Comparison of ENCODE assay signal across 32 cellular contexts in genomic region chr9:133987946-133988665, GRCh38. TPM values are rescaled to one million over a fixed set of nuclear protein-coding genes. Genes with fewer than 3 reads are reported as not detected.
A peak's percentile ranks its signal among the peaks of the same experiment; 100 is the strongest.
DNase-seq lines count a peak whose midpoint lies in the region; ATAC-seq and TF ChIP-seq lines count a peak whose summit lies in the region.
"Had no signal": no experiment of that assay in that cellular context is flagged by ENCODE, and none has a peak within 500 bp of the region (broad histone marks: within the 10 kb centered on the region; RNA-seq: fewer than 3 reads in every experiment).

No MANE protein-coding gene starts in this region.

- no peak overlapping the region for H3K27ac ChIP-seq in sigmoid colon
- H3K27ac ChIP-seq: breast epithelium, ovary, PC-9 had no signal

- TF ChIP-seq CTCF in brain (conservative IDR thresholded peaks at IDR 0.05) (no peak), sigmoid colon (IDR thresholded peaks at IDR 0.05) (no peak)

- H3K36me3 ChIP-seq in sigmoid colon, result no peaks in the 10 kb centered on the region
- H3K36me3 ChIP-seq: breast epithelium, HAP-1, ovary had no signal

- 89 to 91% methylated on average over 16 of the region's 16 CpGs for WGBS in sigmoid colon, 2 donors

- H3K9me3 Mint-ChIP-seq in IgD-negative memory B cell (no peaks in the 10 kb centered on the region), brain (no peaks in the 10 kb centered on the region), naive B cell (no peaks in the 10 kb centered on the region)
- H3K9me3 Mint-ChIP-seq: activated T-helper 17 cell treated with anti-CD3 and anti-CD28 coated beads, Interleukin-2, amount 50 U/mL, for 72 hours; CD8-positive, alpha-beta memory T cell; stimulated activated naive CD8-positive, alpha-beta T cell treated with anti-CD3 and anti-CD28 coated beads, Interleukin-15, Interleukin-2, amounts not matched to agents 100 ng/mL and 50 ng/mL, for 24 hours; T-helper 2 cell treated with Interferon-gamma antibody and Interleukin-4, amounts not matched to agents 5 μg/mL and 100 μg/mL, for 36 hours had no signal

- H3K36me3 Mint-ChIP-seq in IgD-negative memory B cell, result no peaks in the 10 kb centered on the region
- peaks cover 11% of the 10 kb centered on the region for H3K36me3 Mint-ChIP-seq in brain
- no peaks in the 10 kb centered on the region for H3K36me3 Mint-ChIP-seq in naive B cell

- ATAC-seq in naive B cell (ENCODE audit: low read depth in 2 of 2) (no peak), GM21825 (IDR thresholded peaks at IDR 0.05; ENCODE audit: unreplicated experiment) (no peak), HG03457 (IDR thresholded peaks at IDR 0.05; ENCODE audit: unreplicated experiment) (no peak)
- ATAC-seq: activated CD4-positive, alpha-beta T cell treated with anti-CD3 and anti-CD28 coated beads for 36 hours; activated CD8-positive, alpha-beta T cell treated with anti-CD3 and anti-CD28 coated beads, Interleukin-2, amount 10 ng/mL, durations not matched to agents 7 days and 5 days; activated T-helper 17 cell treated with anti-CD3 and anti-CD28 coated beads, Interleukin-2, amount 50 U/mL, for 72 hours; left lobe of liver had no signal

- H3K4me1 ChIP-seq in sigmoid colon, result peaks cover 0 to 22% (median 17%) of the 10 kb centered on the region in 4 donors
- H3K4me1 ChIP-seq: HAP-1 had no signal

- peak overlapping the region in 3 of 4 donors; percentile 49 to 91 (median 75) for H3K4me3 Mint-ChIP-seq in IgD-negative memory B cell
- peak overlapping the region; percentile 65 to 86 (median 67) for H3K4me3 Mint-ChIP-seq in brain
- H3K4me3 Mint-ChIP-seq in naive B cell, result peak overlapping the region in 4 of 8 donors; percentile 25 to 88 (median 60)
- H3K4me3 Mint-ChIP-seq: activated CD4-positive, alpha-beta T cell treated with anti-CD3 and anti-CD28 coated beads for 36 hours; activated CD8-positive, alpha-beta T cell treated with anti-CD3 and anti-CD28 coated beads, Interleukin-2, amount 10 ng/mL, durations not matched to agents 7 days and 5 days; activated T-helper 17 cell treated with anti-CD3 and anti-CD28 coated beads, Interleukin-2, amount 50 U/mL, for 72 hours; stimulated activated naive CD8-positive, alpha-beta T cell treated with anti-CD3 and anti-CD28 coated beads, Interleukin-15, Interleukin-2, amounts not matched to agents 100 ng/mL and 50 ng/mL, for 24 hours; T-helper 2 cell treated with Interferon-gamma antibody and Interleukin-4, amounts not matched to agents 5 μg/mL and 100 μg/mL, for 36 hours had no signal

- no peak overlapping the region for H3K4me3 ChIP-seq in sigmoid colon
- H3K4me3 ChIP-seq: breast epithelium, HAP-1, ovary, PC-9, smooth muscle cell had no signal

- H3K27me3 ChIP-seq in sigmoid colon, result no peaks in the 10 kb centered on the region
- H3K27me3 ChIP-seq: BE2C, breast epithelium, ovary had no signal

- TF ChIP-seq EP300 in sigmoid colon (IDR thresholded peaks at IDR 0.05), result no peak

- H3K27ac Mint-ChIP-seq in IgD-negative memory B cell (peak overlapping the region; percentile 13 to 87 (median 71)), brain (peak overlapping the region; percentile 50 to 88 (median 78)), naive B cell (peak overlapping the region in 4 of 6 donors; percentile 27 to 54 (median 40))
- H3K27ac Mint-ChIP-seq: activated CD4-positive, alpha-beta T cell treated with anti-CD3 and anti-CD28 coated beads for 36 hours; activated CD8-positive, alpha-beta T cell treated with anti-CD3 and anti-CD28 coated beads, Interleukin-2, amount 10 ng/mL, durations not matched to agents 7 days and 5 days; activated T-helper 17 cell treated with anti-CD3 and anti-CD28 coated beads, Interleukin-2, amount 50 U/mL, for 72 hours; CD8-positive, alpha-beta memory T cell; stimulated activated naive CD8-positive, alpha-beta T cell treated with anti-CD3 and anti-CD28 coated beads, Interleukin-15, Interleukin-2, amounts not matched to agents 100 ng/mL and 50 ng/mL, for 24 hours; T-helper 2 cell treated with Interferon-gamma antibody and Interleukin-4, amounts not matched to agents 5 μg/mL and 100 μg/mL, for 36 hours had no signal

- H3K4me1 Mint-ChIP-seq in IgD-negative memory B cell (peaks cover 21 to 47% (median 41%) of the 10 kb centered on the region in 3 donors), brain (peaks cover 55% of the 10 kb centered on the region), naive B cell (peaks cover 51 to 77% (median 76%) of the 10 kb centered on the region in 3 donors)
- H3K4me1 Mint-ChIP-seq: activated CD4-positive, alpha-beta T cell treated with anti-CD3 and anti-CD28 coated beads for 36 hours; activated T-helper 17 cell treated with anti-CD3 and anti-CD28 coated beads, Interleukin-2, amount 50 U/mL, for 72 hours had no signal

- H3K9me3 ChIP-seq in sigmoid colon, result no peaks in the 10 kb centered on the region
- H3K9me3 ChIP-seq: BE2C, breast epithelium, HAP-1, ovary had no signal

- no peaks in the 10 kb centered on the region for H3K27me3 Mint-ChIP-seq in IgD-negative memory B cell
- no peaks in the 10 kb centered on the region for H3K27me3 Mint-ChIP-seq in brain
- H3K27me3 Mint-ChIP-seq in naive B cell, result no peaks in the 10 kb centered on the region
- H3K27me3 Mint-ChIP-seq: activated T-helper 17 cell treated with anti-CD3 and anti-CD28 coated beads, Interleukin-2, amount 50 U/mL, for 72 hours; stimulated activated naive CD8-positive, alpha-beta T cell treated with anti-CD3 and anti-CD28 coated beads, Interleukin-15, Interleukin-2, amounts not matched to agents 100 ng/mL and 50 ng/mL, for 24 hours had no signal

- no peak for TF ChIP-seq POLR2A in sigmoid colon (IDR thresholded peaks at IDR 0.05)

- DNase-seq in naive B cell (no peak), sigmoid colon (peak; percentile 40), NCI-H2107 (lab: John Stamatoyannopoulos, UW) (no peak)
- DNase-seq: ACHN; activated CD4-positive, alpha-beta T cell treated with anti-CD3 and anti-CD28 coated beads for 36 hours; activated CD8-positive, alpha-beta T cell treated with anti-CD3 and anti-CD28 coated beads, Interleukin-2, amount 10 ng/mL, durations not matched to agents 7 days and 5 days; activated naive CD4-positive, alpha-beta T cell treated with anti-CD3 and anti-CD28 coated beads, Interleukin-2, amount 50 U/mL, for 16 hours; BE2C; effector CD4-positive, alpha-beta T cell; EL; Karpas-422; NCI-H1417 treated with DMSO at 0.1 percent for 48 hours; NCI-H2081; NCI-H2227 treated with DMSO at 0.1 percent for 48 hours; NCI-H526 treated with DMSO at 0.1 percent for 48 hours; PC-9; retina; SHP77 treated with DMSO at 0.1 percent for 48 hours; stimulated activated CD4-positive, alpha-beta T cell treated with anti-CD3 and anti-CD28 coated beads, Interleukin-1b, Interleukin-23, amount 100 ng/mL, for 48 hours had no signal

- intact Hi-C loops in sigmoid colon (cut with DNase I), result no loop called here

RNA-seq across cellular contexts. Expression of gene VAV2, which starts 4.0 kb away (rescaled TPM):
- polyA plus RNA-seq in IgD-negative memory B cell, result 28.7 TPM
- polyA plus RNA-seq in brain (ENCODE audit: insufficient read depth, low read depth, low replicate concordance), result 80.6 TPM
- polyA plus RNA-seq in naive B cell (ENCODE audit: low read depth in 6 of 6), result 10 to 100 TPM in 5 of 6 donors, 1 to 10 TPM in 1; 5.7 to 33.3 (median 15.2) TPM
- total RNA-seq in sigmoid colon, result 1 to 10 TPM; 3.8 to 7.2 (median 6.6) TPM
- polyA plus RNA-seq in sigmoid colon, result 10 to 100 TPM; 14.4 to 23.3 (median 18.5) TPM

RNA-seq across cellular contexts. Expression of gene BRD3OS, which starts 37.2 kb away (rescaled TPM):
- 26.5 TPM for polyA plus RNA-seq in IgD-negative memory B cell
- polyA plus RNA-seq in brain (ENCODE audit: insufficient read depth, low read depth, low replicate concordance), result 49.4 TPM
- 10 to 100 TPM; 31.3 to 45.1 (median 35.9) TPM for polyA plus RNA-seq in naive B cell (ENCODE audit: low read depth in 6 of 6)
- total RNA-seq in sigmoid colon, result 10 to 100 TPM; 11.7 to 19.4 (median 12.7) TPM
- polyA plus RNA-seq in sigmoid colon, result 1 to 10 TPM; 3.9 to 7.8 (median 4.2) TPM
